ENCODE assay signal across 8 cellular contexts in the genomic region with DNA sequence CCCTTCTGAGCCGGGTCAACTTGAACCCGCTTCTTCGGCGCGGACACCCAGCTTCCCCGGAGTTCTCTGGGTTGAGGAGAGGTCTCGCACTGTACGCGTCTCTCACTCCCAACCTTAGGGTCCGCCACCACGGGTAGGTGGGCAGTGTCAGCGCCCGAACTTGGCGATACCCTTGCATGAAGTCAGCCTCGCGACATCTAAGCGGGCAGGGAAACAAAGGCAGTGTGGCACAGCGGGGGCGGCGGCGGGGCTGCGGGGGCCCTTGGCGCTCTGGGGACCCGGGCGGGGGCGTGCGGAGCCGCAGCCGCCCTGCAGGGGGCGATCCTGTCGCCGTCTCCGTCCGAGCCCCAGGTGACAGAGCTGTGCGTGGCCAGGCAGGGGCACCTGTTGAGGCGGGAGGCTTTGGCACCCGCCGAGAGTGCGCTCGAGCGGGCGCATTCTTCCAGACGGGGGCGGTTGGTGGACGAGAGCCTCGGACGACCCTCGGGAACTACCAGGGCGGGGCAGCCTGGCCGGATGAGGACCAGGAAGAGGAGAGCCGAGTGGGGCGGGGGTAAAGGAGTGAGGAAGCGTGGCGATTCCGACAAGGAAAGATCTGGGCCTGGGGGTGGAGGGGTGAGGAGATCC. TPM values are rescaled to one million over a fixed set of nuclear protein-coding genes. Genes with fewer than 3 reads are reported as not detected.
DNase-seq lines count a peak whose midpoint lies in the region; ATAC-seq and TF ChIP-seq lines count a peak whose summit lies in the region.

No MANE protein-coding gene starts in this region.

- H3K4me3 Mint-ChIP-seq in T-cell: peak overlapping the region; percentile 51 to 74 (median 61)

- no peaks in the 10 kb centered on the region for H3K9me3 Mint-ChIP-seq in T-cell

- POLR2A ChIA-PET in T-cell (lab: Charles Lee): no interaction called here

- H3K9me3 ChIP-seq in lower lobe of right lung: no peaks in the 10 kb centered on the region

- H3K27ac ChIP-seq in cingulate gyrus (ENCODE audit: low read depth, low read length) (peak overlapping the region; percentile 19), lower lobe of right lung (no peak overlapping the region)

- peak overlapping the region; percentile 59 for H3K4me3 ChIP-seq in lower lobe of right lung

- no peaks in the 10 kb centered on the region for H3K36me3 Mint-ChIP-seq in T-cell

- peak; percentile 57 for DNase-seq in AG08396 (ENCODE audit: low spot score)
- peak; percentile 71 for DNase-seq in GM19240 (ENCODE audit: insufficient read length, low spot score)
- peak in 12 of 34 experiments; percentile 2 to 29 (median 12) for DNase-seq in T-cell
- DNase-seq in lower lobe of right lung: no peak
- peak; percentile 12 for DNase-seq in stimulated activated naive CD4-positive, alpha-beta T cell treated with Interleukin-2 at 50 U/mL for 16 hours (lab: John Stamatoyannopoulos, UW)
- DNase-seq in NCI-H2107 treated with DMSO at 0.1 percent for 48 hours (lab: John Stamatoyannopoulos, UW; ENCODE audit: unreplicated experiment): no peak

- peaks cover 61% of the 10 kb centered on the region for H3K27me3 ChIP-seq in lower lobe of right lung (ENCODE audit: low read depth)

- no peak overlapping the region for H3K27ac Mint-ChIP-seq in T-cell

- no peaks in the 10 kb centered on the region for H3K36me3 ChIP-seq in lower lobe of right lung

- ATAC-seq in T-cell (replicated peaks in 1 of 4) (peak; percentile 64 to 71 (median 70)), lower lobe of right lung (peak; percentile 59 to 68), HG03565 (IDR thresholded peaks at IDR 0.05; ENCODE audit: unreplicated experiment) (no peak)

- peaks cover 6 to 17% (median 11%) of the 10 kb centered on the region in 3 donors for H3K4me1 Mint-ChIP-seq in T-cell

- peaks cover 8% of the 10 kb centered on the region for H3K4me1 ChIP-seq in lower lobe of right lung

- CTCF ChIA-PET in T-cell (lab: Charles Lee): interaction anchor here in 1 of 2 donors (0.6 kb wide), 1 partner anchor 486 kb away, joined by 3 read pairs; no protein-coding TSS in a partner anchor

- intact Hi-C loops in lower lobe of right lung (cut with DNase I): no loop called here

- peaks cover 35 to 71% of the 10 kb centered on the region in 2 donors for H3K27me3 Mint-ChIP-seq in T-cell

- TF ChIP-seq CTCF in lower lobe of right lung (IDR thresholded peaks at IDR 0.05): peak; percentile 67

RNA-seq across cellular contexts. Expression of a gene that starts 1.1 kb away (rescaled TPM):
- total RNA-seq in T-cell (under 1 TPM in 2 of 5 donors, not detected in 3; 0.13 to 0.46 TPM), lower lobe of right lung (3.5 TPM)

Comparison
In these comparisons a context has a peak if more than half of its experiments do, and no peak if none do; other contexts are left out.
1. DNase-seq: peak in AG08396 (single experiment), GM19240 (single experiment) and stimulated activated naive CD4-positive, alpha-beta T cell treated with Interleukin-2 at 50 U/mL for 16 hours (single experiment); none in lower lobe of right lung (single experiment) and NCI-H2107 treated with DMSO at 0.1 percent for 48 hours (single experiment).